1 cellular context compared by ENCODE assay signal in the genomic region with DNA sequence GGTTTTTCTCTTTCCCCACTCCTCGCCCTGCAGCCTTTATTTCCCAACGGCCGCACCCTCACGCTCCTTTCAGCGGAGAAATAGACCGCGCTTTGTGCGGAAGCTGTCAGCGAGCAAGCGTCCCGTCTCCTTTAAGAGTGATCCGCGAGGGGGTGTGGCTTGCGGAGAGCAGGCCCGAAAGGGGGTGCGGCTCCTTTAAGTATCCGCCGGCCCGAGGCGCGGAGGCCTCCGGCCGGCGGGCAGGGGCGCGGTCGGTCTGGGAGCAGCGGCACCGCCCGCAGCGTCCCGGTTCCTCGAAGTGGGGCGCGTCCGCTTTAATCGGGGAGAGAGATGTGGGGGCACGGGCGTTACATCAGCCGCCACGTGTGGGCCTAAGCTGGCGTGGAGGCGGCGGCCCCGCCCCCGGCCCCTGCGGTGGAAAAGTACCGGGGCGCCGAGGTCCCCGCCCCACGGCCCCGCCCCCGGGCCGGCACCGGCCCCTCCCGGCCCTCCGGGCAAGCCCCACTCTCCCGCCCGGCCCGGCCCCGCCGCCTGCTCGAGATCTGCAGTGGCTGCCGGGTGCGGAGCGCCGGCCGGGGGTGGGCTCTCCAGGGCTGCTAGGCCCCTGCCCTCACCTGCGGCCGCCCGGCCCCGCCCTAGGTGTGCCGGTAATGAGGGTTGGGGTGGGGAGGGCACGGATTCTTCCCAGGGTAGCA.
TF ChIP-seq lines count a peak whose summit lies in the region.

No MANE protein-coding gene starts in this region.

TF ChIP-seq in K562, 482 proteins besides CTCF, POLR2A, EP300 and RAD21 (continued from another document):
- TF ChIP-seq SAP30 (IDR thresholded peaks at IDR 0.05; ENCODE audit: borderline replicate concordance, insufficient read depth, low read depth, low read length, poor library complexity, severe bottlenecking), result no peak
